ENCODE assay signal across 8 cellular contexts in genomic region chrX:153032397-153033118, GRCh38. TPM values are rescaled to one million over a fixed set of nuclear protein-coding genes. Genes with fewer than 3 reads are reported as not detected.
DNase-seq lines count a peak whose midpoint lies in the region; ATAC-seq, FAIRE-seq and TF ChIP-seq lines count a peak whose summit lies in the region.

No MANE protein-coding gene starts in this region.

- H3K9me3 ChIP-seq in BLaER1 treated with 17β-estradiol and CSF1 and Interleukin-3, amounts not matched to agents 10 nM and 100 nM (replicated peaks in 1 of 11) = peaks cover 28 to 64% (median 48%) of the 10 kb centered on the region in 11 experiments
- H3K9me3 ChIP-seq in gastroesophageal sphincter (no peaks in the 10 kb centered on the region), suprapubic skin (no peaks in the 10 kb centered on the region)

- H4K20me1 ChIP-seq in BLaER1 treated with 17β-estradiol and CSF1 and Interleukin-3, amounts not matched to agents 10 nM and 100 nM = no peaks in the 10 kb centered on the region

- TF ChIP-seq POLR2A in gastroesophageal sphincter (IDR thresholded peaks at IDR 0.05) = no peak
- no peak for TF ChIP-seq POLR2A in suprapubic skin (IDR thresholded peaks at IDR 0.05)

- H3K4me3 ChIP-seq in BLaER1 treated with 17β-estradiol and CSF1 and Interleukin-3, amounts not matched to agents 10 nM and 100 nM = peak overlapping the region; percentile 46 to 70 (median 58)
- H3K4me3 ChIP-seq in HL-60 (replicated peaks; ENCODE audit: insufficient read depth, low read length) (peak overlapping the region; percentile 36), gastroesophageal sphincter (peak overlapping the region; percentile 27 to 39), suprapubic skin (peak overlapping the region; percentile 38)

- peak overlapping the region; percentile 54 to 78 (median 68); a peak in 20 of 22 replicates for H3K9ac ChIP-seq in BLaER1 treated with 17β-estradiol and CSF1 and Interleukin-3, amounts not matched to agents 10 nM and 100 nM

- no peak for FAIRE-seq in RCC 7860 (lab: Jason Lieb, UNC)

- H3K27ac ChIP-seq in BLaER1 treated with 17β-estradiol and CSF1 and Interleukin-3, amounts not matched to agents 10 nM and 100 nM = peak overlapping the region; percentile 35 to 78 (median 70); a peak in 21 of 22 replicates
- H3K27ac ChIP-seq in HL-60 (replicated peaks) (peak overlapping the region; percentile 59; the same call in 1 of the 2 replicates), gastroesophageal sphincter (no peak overlapping the region), suprapubic skin (no peak overlapping the region)

- TF ChIP-seq CTCF in HL-60 (IDR thresholded peaks at IDR 0.05; ENCODE audit: insufficient read depth, low read length) (peak; percentile 38), gastroesophageal sphincter (IDR thresholded peaks at IDR 0.05) (peak; percentile 65 to 90 (median 86)), omental fat pad (IDR thresholded peaks at IDR 0.05) (peak in 2 of 3 donors; percentile 36 to 75), suprapubic skin (IDR thresholded peaks at IDR 0.05) (peak; percentile 63 to 71)

- H3K4me1 ChIP-seq in BLaER1 treated with 17β-estradiol and CSF1 and Interleukin-3, amounts not matched to agents 10 nM and 100 nM = peaks cover 0 to 21% (median 6%) of the 10 kb centered on the region in 10 experiments; a peak in 6 of 20 replicates
- peaks cover 0 to 8% (median 0%) of the 10 kb centered on the region in 3 donors for H3K4me1 ChIP-seq in gastroesophageal sphincter
- H3K4me1 ChIP-seq in suprapubic skin = peaks cover 2% of the 10 kb centered on the region

- peaks cover 8 to 66% (median 36%) of the 10 kb centered on the region in 11 experiments; a peak in 20 of 22 replicates for H3K27me3 ChIP-seq in BLaER1 treated with 17β-estradiol and CSF1 and Interleukin-3, amounts not matched to agents 10 nM and 100 nM
- no peaks in the 10 kb centered on the region for H3K27me3 ChIP-seq in HL-60 (ENCODE audit: insufficient read depth, poor library complexity, severe bottlenecking)
- H3K27me3 ChIP-seq in gastroesophageal sphincter = no peaks in the 10 kb centered on the region
- no peaks in the 10 kb centered on the region for H3K27me3 ChIP-seq in suprapubic skin

- DNase-seq in GM19238 (ENCODE audit: insufficient read length, low spot score) = peak; percentile 53
- peak; percentile 40 to 62 for DNase-seq in HL-60 (ENCODE audit: low read depth in 1 of 2, low spot score in 1 of 2)
- peak; percentile 6 for DNase-seq in RCC 7860 (ENCODE audit: low spot score)
- peak; percentile 57 for DNase-seq in activated effector memory CD4-positive, alpha-beta T cell treated with Interleukin-2 at 50 U/mL for 16 hours
- peak; percentile 57 for DNase-seq in omental fat pad (ENCODE audit: low spot score)
- DNase-seq in suprapubic skin (ENCODE audit: low spot score in 2 of 2) = peak; percentile 83

- WGBS in gastroesophageal sphincter (ENCODE audit: low coverage in 1 of 2), 2 donors = 67 to 90% methylated on average over 4 to 19 of the region's 64 CpGs
- 68% methylated on average over 30 of the region's 64 CpGs for WGBS in suprapubic skin

- peak overlapping the region; percentile 64 to 83 (median 78) for H3K4me2 ChIP-seq in BLaER1 treated with 17β-estradiol and CSF1 and Interleukin-3, amounts not matched to agents 10 nM and 100 nM

- H3K36me3 ChIP-seq in BLaER1 treated with 17β-estradiol and CSF1 and Interleukin-3, amounts not matched to agents 10 nM and 100 nM = no peaks in the 10 kb centered on the region
- no peaks in the 10 kb centered on the region for H3K36me3 ChIP-seq in gastroesophageal sphincter
- H3K36me3 ChIP-seq in suprapubic skin = no peaks in the 10 kb centered on the region

- peak; percentile 77 for ATAC-seq in gastroesophageal sphincter
- ATAC-seq in omental fat pad (ENCODE audit: low FRiP score) = peak; percentile 79

- no peak for TF ChIP-seq EP300 in gastroesophageal sphincter (IDR thresholded peaks at IDR 0.05)
- TF ChIP-seq EP300 in suprapubic skin (IDR thresholded peaks at IDR 0.05) = no peak

RNA-seq across cellular contexts. Expression of gene PNMA3, which starts 23.7 kb away (rescaled TPM):
- under 1 TPM in 2 of 4 donors, not detected in 2; 0.13 to 0.62 TPM for total RNA-seq in gastroesophageal sphincter
- total RNA-seq in omental fat pad = under 1 TPM; 0.24 to 0.46 (median 0.38) TPM
- total RNA-seq in suprapubic skin = under 1 TPM; 0.26 to 0.97 (median 0.61) TPM

RNA-seq across cellular contexts. Expression of gene PNMA5, which starts 38.6 kb away (rescaled TPM):
- total RNA-seq in gastroesophageal sphincter (not detected), omental fat pad (not detected), suprapubic skin (not detected)

RNA-seq across cellular contexts. Expression of gene PNMA6A, which starts 39.7 kb away (rescaled TPM):
- total RNA-seq in gastroesophageal sphincter (1 to 10 TPM in 3 of 4 donors, under 1 TPM in 1; 0.31 to 4.2 (median 2.3) TPM), omental fat pad (1 to 10 TPM; 1.1 to 2.3 (median 1.7) TPM), suprapubic skin (under 1 TPM in 3 of 4 donors, not detected in 1; 0.26 to 0.32 (median 0.30) TPM)

Comparison
In these comparisons a context has a peak if more than half of its experiments do, and no peak if none do; other contexts are left out.
1. H3K27ac ChIP-seq: peak in BLaER1 treated with 17β-estradiol and CSF1 and Interleukin-3, amounts not matched to agents 10 nM and 100 nM (11 of 11) and HL-60 (single experiment); none in gastroesophageal sphincter (0 of 4) and suprapubic skin (single experiment).
2. DNase-seq: peak in every context shown above with its lines; median percentile 83 in suprapubic skin; 57 in activated effector memory CD4-positive, alpha-beta T cell treated with Interleukin-2 at 50 U/mL for 16 hours; 57 in omental fat pad; 53 in GM19238; 51 in HL-60; 6 in RCC 7860.
3. Peak in every context shown above with its lines, with median percentiles within 50 percentile points of each other: H3K4me3 ChIP-seq and CTCF ChIP-seq.